Comparison of ENCODE assay signal across 8 cellular contexts in the genomic region with DNA sequence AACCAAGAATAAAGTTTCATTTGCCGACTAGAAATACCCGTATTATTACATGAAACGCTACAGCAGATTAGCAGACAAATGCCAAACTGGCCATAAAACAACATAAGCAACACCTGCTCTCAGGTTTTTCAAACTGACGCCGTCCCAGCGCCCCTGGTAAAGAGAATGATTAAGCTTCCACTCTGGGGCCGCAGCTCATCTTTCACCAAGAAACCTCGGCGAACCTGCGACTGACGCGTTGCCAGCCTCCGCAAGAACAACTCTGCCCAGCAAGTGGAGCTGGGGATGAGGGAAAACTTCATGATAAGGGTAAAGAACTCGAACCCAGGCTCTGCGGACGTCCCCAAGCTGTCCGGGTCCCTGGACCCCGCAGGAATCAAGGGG. TPM values are rescaled to one million over a fixed set of nuclear protein-coding genes. Genes with fewer than 3 reads are reported as not detected.
A peak's percentile ranks its signal among the peaks of the same experiment; 100 is the strongest.
DNase-seq lines count a peak whose midpoint lies in the region; ATAC-seq, FAIRE-seq and TF ChIP-seq lines count a peak whose summit lies in the region.

No MANE protein-coding gene starts in this region.

- peak overlapping the region; percentile 98 for H3K9ac ChIP-seq in GM23248

- H3K9me3 ChIP-seq in GM23248 (ENCODE audit: low read depth) = no peaks in the 10 kb centered on the region

- peaks cover 60% of the 10 kb centered on the region for H3K79me2 ChIP-seq in GM23248 (ENCODE audit: insufficient read depth)

- H2AFZ ChIP-seq in GM23248 = peak overlapping the region; percentile 90

- H3K27ac ChIP-seq in GM23248 (peak overlapping the region; percentile 96), layer of hippocampus (ENCODE audit: low read depth, low read length) (peak overlapping the region; percentile 90), temporal lobe (ENCODE audit: low read depth, low read length) (peak overlapping the region; percentile 84)

- no peaks in the 10 kb centered on the region for H3K27me3 ChIP-seq in GM23248 (replicated peaks; ENCODE audit: insufficient read depth)
- H3K27me3 ChIP-seq in layer of hippocampus (ENCODE audit: control insufficient read depth, insufficient read depth, low read length) = no peaks in the 10 kb centered on the region

- DNase-seq in GM12891 (ENCODE audit: insufficient read length, low spot score) (no peak), GM23248 (no peak), NCI-H1105 (lab: John Stamatoyannopoulos, UW) (peak; percentile 28), astrocyte of the spinal cord (ENCODE audit: low read depth, low spot score) (no peak), globus pallidus (ENCODE audit: low spot score) (no peak)

- peaks cover 11% of the 10 kb centered on the region for H3K4me1 ChIP-seq in GM23248 (ENCODE audit: insufficient read depth)

- WGBS in GM23248 (ENCODE audit: low coverage in 1 of 2, low lambda C conversion rate in 2 of 2, missing lambda C conversion rate in 2 of 2), 2 experiments = 0% methylated on average over 18 of the region's 18 CpGs

- no peak for TF ChIP-seq CTCF in astrocyte of the spinal cord (IDR thresholded peaks at IDR 0.05; ENCODE audit: low read depth, low read length)

- 0 out of 2 replicates have a peak, but pooled peaks have one; percentile 35 for TF ChIP-seq POLR2A in GM12891 (IDR thresholded peaks at IDR 0.05; ENCODE audit: low read depth, low read length)

- no peak for FAIRE-seq in GM12891 (lab: Jason Lieb, UNC)

- peak overlapping the region; percentile 93 for H3K4me2 ChIP-seq in GM23248 (ENCODE audit: unreplicated experiment)

- ATAC-seq in HG02973 (IDR thresholded peaks at IDR 0.05; ENCODE audit: unreplicated experiment) = no peak

- H3K9me2 ChIP-seq in GM23248 (ENCODE audit: insufficient read depth) = no peaks in the 10 kb centered on the region

- peak overlapping the region; percentile 89 for H3K4me3 ChIP-seq in GM23248
- H3K4me3 ChIP-seq in astrocyte of the spinal cord (ENCODE audit: low read depth, low read length) = peak overlapping the region; percentile 93

- no peaks in the 10 kb centered on the region for H4K20me1 ChIP-seq in GM23248 (ENCODE audit: insufficient read depth)

- H3K36me3 ChIP-seq in GM23248 (ENCODE audit: low read depth) = no peaks in the 10 kb centered on the region

- peaks cover 3% of the 10 kb centered on the region; the same call in 1 of the 2 replicates for H3F3A ChIP-seq in GM23248 (ENCODE audit: insufficient read depth)

- in situ Hi-C loops in GM23248 (cut with MboI) = no loop called here
- in situ Hi-C loops in astrocyte of the spinal cord (cut with HindIII; ENCODE audit: low sequenced_read_pairs) = no loop called here

TF ChIP-seq in GM12891, 5 proteins besides CTCF, POLR2A, EP300 and RAD21:
- TF ChIP-seq PAX5 (IDR thresholded peaks at IDR 0.05; ENCODE audit: insufficient read depth, low read length, severe bottlenecking) = no peak
- no peak for TF ChIP-seq SPI1 (IDR thresholded peaks at IDR 0.05; ENCODE audit: low read depth, low read length)
- peak; percentile 48; the same call in 1 of the 2 replicates for TF ChIP-seq POLR2AphosphoS5 (IDR thresholded peaks at IDR 0.05; ENCODE audit: low read depth, low read length)

RNA-seq across cellular contexts. Expression of a gene that starts 0.5 kb away (rescaled TPM):
- polyA plus RNA-seq in GM12891 (2012; ENCODE audit: low read depth, missing spikeins) = 44.9 TPM
- 80.2 and 92.6 TPM in 2 replicates for total RNA-seq in GM23248 (2014; rRNA removed; shearing (Covaris generic))
- polyA plus RNA-seq in GM23248 (2016; fragmentation: Nextera tagmentation; extraction: Ambion mirVana) = 140 and 150 TPM in 2 replicates
- 23.1 TPM for total RNA-seq in temporal lobe
